ENCODE assay signal across 8 cellular contexts in genomic region chr9:117825609-117826347, GRCh38.
DNase-seq lines count a peak whose midpoint lies in the region; ATAC-seq and TF ChIP-seq lines count a peak whose summit lies in the region.

No MANE protein-coding gene starts in this region.

- 71% methylated on average over 4 of the region's 4 CpGs; no CpG with 5 or more reads in 1 of the 2 experiments for WGBS in endodermal cell (ENCODE audit: insufficient coverage in 1 of 2, insufficient read length in 1 of 2), 2 experiments

- no peak overlapping the region for H3K27ac Mint-ChIP-seq in endodermal cell

- H3K27me3 ChIP-seq in effector memory CD4-positive, alpha-beta T cell (replicated peaks; ENCODE audit: control insufficient read depth, insufficient read depth, low read length, poor library complexity, severe bottlenecking) = no peaks in the 10 kb centered on the region
- no peaks in the 10 kb centered on the region for H3K27me3 ChIP-seq in endodermal cell (ENCODE audit: control insufficient read depth, insufficient read depth, low read length, poor library complexity, severe bottlenecking)

- TF ChIP-seq CTCF in endodermal cell (conservative IDR thresholded peaks at IDR 0.05) = no peak

- H3K4me1 ChIP-seq in effector memory CD4-positive, alpha-beta T cell (ENCODE audit: control insufficient read depth, insufficient read depth, low read length, poor library complexity, severe bottlenecking) = peaks cover 5% of the 10 kb centered on the region
- H3K4me1 ChIP-seq in endodermal cell (ENCODE audit: control insufficient read depth, insufficient read depth, low read length) = peaks cover 8% of the 10 kb centered on the region

- H3K4me3 ChIP-seq in effector memory CD4-positive, alpha-beta T cell (ENCODE audit: insufficient read depth, low read depth, low read length, poor library complexity, severe bottlenecking) = peak overlapping the region; percentile 15
- no peak overlapping the region for H3K4me3 ChIP-seq in endodermal cell (ENCODE audit: low read length)

- no peaks in the 10 kb centered on the region for H3K36me3 ChIP-seq in effector memory CD4-positive, alpha-beta T cell (ENCODE audit: control insufficient read depth, insufficient read depth, low read length)
- no peaks in the 10 kb centered on the region for H3K36me3 ChIP-seq in endodermal cell (ENCODE audit: control insufficient read depth, insufficient read depth, low read length)

- H3K9ac ChIP-seq in endodermal cell (ENCODE audit: extremely low read depth, low read length, poor library complexity, severe bottlenecking) = no peak overlapping the region

- no peaks in the 10 kb centered on the region for H3K9me3 ChIP-seq in effector memory CD4-positive, alpha-beta T cell (ENCODE audit: control insufficient read depth, low read length)
- H3K9me3 ChIP-seq in endodermal cell (ENCODE audit: control insufficient read depth, low read length) = no peaks in the 10 kb centered on the region

- H3K36me3 Mint-ChIP-seq in endodermal cell (ENCODE audit: low read depth) = no peaks in the 10 kb centered on the region

- H3K4me1 Mint-ChIP-seq in endodermal cell = peaks cover 18% of the 10 kb centered on the region

- H3K9me3 Mint-ChIP-seq in endodermal cell = no peaks in the 10 kb centered on the region

- ATAC-seq in GM18870 (IDR thresholded peaks at IDR 0.05; ENCODE audit: unreplicated experiment) (peak; percentile 96), HG02943 (IDR thresholded peaks at IDR 0.05; ENCODE audit: low read depth, unreplicated experiment) (peak; percentile 98)

- peak; percentile 5 for DNase-seq in SW480 (ENCODE audit: low spot score)
- DNase-seq in effector memory CD4-positive, alpha-beta T cell = peak; percentile 8 to 34 (median 29)
- no peak for DNase-seq in endodermal cell
- no peak for DNase-seq in NCI-H2081 treated with DMSO at 0.1 percent for 48 hours (lab: John Stamatoyannopoulos, UW)
- DNase-seq in NCI-H1417 treated with DMSO at 0.1 percent for 48 hours (lab: John Stamatoyannopoulos, UW) = no peak
- DNase-seq in NCI-H510A treated with DMSO at 0.1 percent for 48 hours (lab: John Stamatoyannopoulos, UW) = no peak

- no peak overlapping the region for H3K27ac ChIP-seq in effector memory CD4-positive, alpha-beta T cell (ENCODE audit: insufficient read depth, low read length, poor library complexity, severe bottlenecking)
- H3K27ac ChIP-seq in endodermal cell (ENCODE audit: low read depth, low read length) = no peak overlapping the region

- H3K27me3 Mint-ChIP-seq in endodermal cell (ENCODE audit: insufficient read depth) = no peaks in the 10 kb centered on the region

- H3K4me3 Mint-ChIP-seq in endodermal cell = no peak overlapping the region

Comparison
In these comparisons a context has a peak if more than half of its experiments do, and no peak if none do; other contexts are left out.
1. DNase-seq: peak in SW480 (single experiment) and effector memory CD4-positive, alpha-beta T cell (3 of 3); none in endodermal cell (single experiment), NCI-H2081 treated with DMSO at 0.1 percent for 48 hours (single experiment), NCI-H1417 treated with DMSO at 0.1 percent for 48 hours (single experiment) and NCI-H510A treated with DMSO at 0.1 percent for 48 hours (single experiment).